In genomic region chr4:185395956-185396723, GRCh38 we compare ENCODE assay signal across 8 cellular contexts. TPM values are rescaled to one million over a fixed set of nuclear protein-coding genes. Genes with fewer than 3 reads are reported as not detected.
DNase-seq lines count a peak whose midpoint lies in the region; ATAC-seq lines count a peak whose summit lies in the region.

No MANE protein-coding gene starts in this region.

- H3K9me3 Mint-ChIP-seq in activated T-helper 2 cell treated with anti-CD3 and anti-CD28 coated beads, Interferon-gamma antibody, Interleukin-2, Interleukin-4, amounts not matched to agents 10 μg/mL and 5 μg/mL and 100 μg/mL, durations not matched to agents 14 hours and 24 hours and 36 hours, result no peaks in the 10 kb centered on the region
- no peaks in the 10 kb centered on the region for H3K9me3 Mint-ChIP-seq in natural killer cell treated with Interleukin-12 subunit alpha and Interleukin-12 subunit beta and Interleukin-15 and Interleukin-18, amount 100 ng/mL, for 72 hours

- H3K36me3 Mint-ChIP-seq in activated T-helper 2 cell treated with anti-CD3 and anti-CD28 coated beads, Interferon-gamma antibody, Interleukin-2, Interleukin-4, amounts not matched to agents 10 μg/mL and 5 μg/mL and 100 μg/mL, durations not matched to agents 14 hours and 24 hours and 36 hours (ENCODE audit: low read depth), result peaks cover 42% of the 10 kb centered on the region
- H3K36me3 Mint-ChIP-seq in natural killer cell treated with Interleukin-12 subunit alpha and Interleukin-12 subunit beta and Interleukin-15 and Interleukin-18, amount 100 ng/mL, for 72 hours, result peaks cover 10% of the 10 kb centered on the region

- peak overlapping the region; percentile 87 for H3K4me3 Mint-ChIP-seq in activated T-helper 2 cell treated with anti-CD3 and anti-CD28 coated beads, Interferon-gamma antibody, Interleukin-2, Interleukin-4, amounts not matched to agents 10 μg/mL and 5 μg/mL and 100 μg/mL, durations not matched to agents 14 hours and 24 hours and 36 hours (ENCODE audit: low read depth)
- H3K4me3 Mint-ChIP-seq in natural killer cell treated with Interleukin-12 subunit alpha and Interleukin-12 subunit beta and Interleukin-15 and Interleukin-18, amount 100 ng/mL, for 72 hours, result peak overlapping the region; percentile 93

- DNase-seq in EH (ENCODE audit: low read depth), result peak; percentile 98
- DNase-seq in GOT3 (lab: John Stamatoyannopoulos, UW), result peak; percentile 80
- peak; percentile 97 for DNase-seq in LHCN-M2 (ENCODE audit: low read depth)
- peak; percentile 95 for DNase-seq in RPMI7951 (ENCODE audit: low read depth)
- DNase-seq in activated T-helper 2 cell treated with anti-CD3 and anti-CD28 coated beads, Interferon-gamma antibody, Interleukin-2, Interleukin-4, amounts not matched to agents 10 μg/mL and 5 μg/mL and 100 μg/mL, durations not matched to agents 14 hours and 24 hours and 36 hours (ENCODE audit: low spot score), result peak; percentile 97
- DNase-seq in fibroblast of peridontal ligament (ENCODE audit: extremely low read depth), result peak; percentile 96
- peak; percentile 98 for DNase-seq in natural killer cell treated with Interleukin-12 subunit alpha and Interleukin-12 subunit beta and Interleukin-15 and Interleukin-18, amount 100 ng/mL, for 72 hours (ENCODE audit: low spot score)
- peak; percentile 93 for DNase-seq in stimulated activated naive CD4-positive, alpha-beta T cell treated with Interleukin-2 at 50 U/mL for 16 hours (lab: John Stamatoyannopoulos, UW)

- intact Hi-C loops in activated T-helper 2 cell treated with anti-CD3 and anti-CD28 coated beads, Interferon-gamma antibody, Interleukin-2, Interleukin-4, amounts not matched to agents 10 μg/mL and 5 μg/mL and 100 μg/mL, durations not matched to agents 14 hours and 24 hours and 36 hours (cut with micrococcal nuclease), result loop anchor here (1.0 to 10.0 kb wide), 7 partner anchors 29 to 571 kb away; partner anchors contain the start of genes ACSL1, CCDC110, SLC25A4 and SNX25

- no peaks in the 10 kb centered on the region for H3K27me3 Mint-ChIP-seq in activated T-helper 2 cell treated with anti-CD3 and anti-CD28 coated beads, Interferon-gamma antibody, Interleukin-2, Interleukin-4, amounts not matched to agents 10 μg/mL and 5 μg/mL and 100 μg/mL, durations not matched to agents 14 hours and 24 hours and 36 hours (ENCODE audit: low read depth)
- no peaks in the 10 kb centered on the region for H3K27me3 Mint-ChIP-seq in natural killer cell treated with Interleukin-12 subunit alpha and Interleukin-12 subunit beta and Interleukin-15 and Interleukin-18, amount 100 ng/mL, for 72 hours

- H3K4me1 Mint-ChIP-seq in activated T-helper 2 cell treated with anti-CD3 and anti-CD28 coated beads, Interferon-gamma antibody, Interleukin-2, Interleukin-4, amounts not matched to agents 10 μg/mL and 5 μg/mL and 100 μg/mL, durations not matched to agents 14 hours and 24 hours and 36 hours (ENCODE audit: low read depth), result peaks cover 48% of the 10 kb centered on the region
- peaks cover 18 to 20% of the 10 kb centered on the region in 2 donors for H3K4me1 Mint-ChIP-seq in natural killer cell treated with Interleukin-12 subunit alpha and Interleukin-12 subunit beta and Interleukin-15 and Interleukin-18, amount 100 ng/mL, for 72 hours (ENCODE audit: low read depth in 2 of 2)

- H3K27ac Mint-ChIP-seq in activated T-helper 2 cell treated with anti-CD3 and anti-CD28 coated beads, Interferon-gamma antibody, Interleukin-2, Interleukin-4, amounts not matched to agents 10 μg/mL and 5 μg/mL and 100 μg/mL, durations not matched to agents 14 hours and 24 hours and 36 hours, result peak overlapping the region; percentile 92
- peak overlapping the region; percentile 86 to 97 for H3K27ac Mint-ChIP-seq in natural killer cell treated with Interleukin-12 subunit alpha and Interleukin-12 subunit beta and Interleukin-15 and Interleukin-18, amount 100 ng/mL, for 72 hours

- ATAC-seq in natural killer cell treated with Interleukin-12 subunit alpha and Interleukin-12 subunit beta and Interleukin-15 and Interleukin-18, amount 100 ng/mL, for 72 hours, result peak; percentile 96 to 97

RNA-seq across cellular contexts. Expression of gene LRP2BP, which starts 0.4 kb away (rescaled TPM):
- total RNA-seq in LHCN-M2 (2014; rRNA removed), result 0.45 and 1.1 TPM in 2 replicates
- polyA plus RNA-seq in LHCN-M2 (2012), result 0.40 TPM
- 0.48 and 0.68 TPM in 2 replicates for total RNA-seq in RPMI7951 (2014; rRNA removed; shearing (Covaris generic))
- 0.55 and 0.67 TPM in 2 replicates for total RNA-seq in activated T-helper 2 cell treated with anti-CD3 and anti-CD28 coated beads, Interferon-gamma antibody, Interleukin-2, Interleukin-4, amounts not matched to agents 10 μg/mL and 5 μg/mL and 100 μg/mL, durations not matched to agents 14 hours and 24 hours and 36 hours
- 1 to 10 TPM in 1 of 2 donors, under 1 TPM in 1; 0.45 to 1.2 TPM for total RNA-seq in natural killer cell treated with Interleukin-12 subunit alpha and Interleukin-12 subunit beta and Interleukin-15 and Interleukin-18, amount 100 ng/mL, for 72 hours

RNA-seq across cellular contexts. Expression of gene ANKRD37, which starts 0.5 kb away (rescaled TPM):
- total RNA-seq in LHCN-M2 (2014; rRNA removed), result 10.8 and 14.4 TPM in 2 replicates
- 15.5 TPM for polyA plus RNA-seq in LHCN-M2 (2012)
- 23.3 and 38.2 TPM in 2 replicates for total RNA-seq in RPMI7951 (2014; rRNA removed; shearing (Covaris generic))
- total RNA-seq in activated T-helper 2 cell treated with anti-CD3 and anti-CD28 coated beads, Interferon-gamma antibody, Interleukin-2, Interleukin-4, amounts not matched to agents 10 μg/mL and 5 μg/mL and 100 μg/mL, durations not matched to agents 14 hours and 24 hours and 36 hours, result 23.0 and 23.4 TPM in 2 replicates
- total RNA-seq in natural killer cell treated with Interleukin-12 subunit alpha and Interleukin-12 subunit beta and Interleukin-15 and Interleukin-18, amount 100 ng/mL, for 72 hours, result 10 to 100 TPM; 10.0 to 13.9 TPM

RNA-seq across cellular contexts. Expression of gene UFSP2, which starts 29.6 kb away (rescaled TPM):
- 39.2 and 42.8 TPM in 2 replicates for total RNA-seq in LHCN-M2 (2014; rRNA removed)
- 24.1 TPM for polyA plus RNA-seq in LHCN-M2 (2012)
- 28.8 and 38.6 TPM in 2 replicates for total RNA-seq in RPMI7951 (2014; rRNA removed; shearing (Covaris generic))
- 26.4 and 34.5 TPM in 2 replicates for total RNA-seq in activated T-helper 2 cell treated with anti-CD3 and anti-CD28 coated beads, Interferon-gamma antibody, Interleukin-2, Interleukin-4, amounts not matched to agents 10 μg/mL and 5 μg/mL and 100 μg/mL, durations not matched to agents 14 hours and 24 hours and 36 hours
- 10 to 100 TPM; 22.1 to 22.7 TPM for total RNA-seq in natural killer cell treated with Interleukin-12 subunit alpha and Interleukin-12 subunit beta and Interleukin-15 and Interleukin-18, amount 100 ng/mL, for 72 hours

Comparison
In these comparisons a context has a peak if more than half of its experiments do, and no peak if none do; other contexts are left out.
1. Peak in every context shown above with its lines: DNase-seq and ATAC-seq.